20 cellular contexts compared by ENCODE assay signal in genomic region chr21:44887126-44887806, GRCh38. TPM values are rescaled to one million over a fixed set of nuclear protein-coding genes. Genes with fewer than 3 reads are reported as not detected.
DNase-seq lines count a peak whose midpoint lies in the region; ATAC-seq, FAIRE-seq and TF ChIP-seq lines count a peak whose summit lies in the region.
"Had no signal": no experiment of that assay in that cellular context is flagged by ENCODE, and none has a peak within 500 bp of the region (broad histone marks: within the 10 kb centered on the region; RNA-seq: fewer than 3 reads in every experiment).

No MANE protein-coding gene starts in this region.

- 85 to 96% (median 90%) methylated on average over 11 of the region's 11 CpGs for WGBS in heart left ventricle, 4 donors

- H3K36me3 ChIP-seq in heart left ventricle (peaks cover 0 to 63% (median 0%) of the 10 kb centered on the region in 9 donors), right atrium auricular region (no peaks in the 10 kb centered on the region), bronchial epithelial cell (ENCODE audit: control insufficient read depth, insufficient read depth, low read length) (no peaks in the 10 kb centered on the region)

- TF ChIP-seq CTCF in heart left ventricle (IDR thresholded peaks at IDR 0.05) (no peak), right atrium auricular region (IDR thresholded peaks at IDR 0.05) (no peak), bronchial epithelial cell (IDR thresholded peaks at IDR 0.05; ENCODE audit: insufficient read depth, low read length, severe bottlenecking) (no peak), natural killer cell (IDR thresholded peaks at IDR 0.05) (no peak)

- no peaks in the 10 kb centered on the region for H3K27me3 ChIP-seq in heart left ventricle
- no peaks in the 10 kb centered on the region for H3K27me3 ChIP-seq in right atrium auricular region
- H3K27me3 ChIP-seq in bronchial epithelial cell (ENCODE audit: control insufficient read depth, insufficient read depth, low read length) = peaks cover 2% of the 10 kb centered on the region

- H3K9me3 ChIP-seq in heart left ventricle (no peaks in the 10 kb centered on the region), right atrium auricular region (no peaks in the 10 kb centered on the region)
- H3K9me3 ChIP-seq: A549 had no signal

- peaks cover 13 to 42% of the 10 kb centered on the region in 2 donors for H3K4me1 Mint-ChIP-seq in natural killer cell

- H3K9me3 Mint-ChIP-seq in natural killer cell = no peaks in the 10 kb centered on the region
- H3K9me3 Mint-ChIP-seq: CD4-positive, alpha-beta memory T cell had no signal

- H3K4me1 ChIP-seq in heart left ventricle = peaks cover 0 to 14% (median 0%) of the 10 kb centered on the region in 12 donors
- no peaks in the 10 kb centered on the region for H3K4me1 ChIP-seq in right atrium auricular region
- H3K4me1 ChIP-seq: A549 had no signal

- peak overlapping the region; percentile 64 to 73 for H3K27ac Mint-ChIP-seq in natural killer cell

- ATAC-seq in heart left ventricle (no peak), natural killer cell (no peak), HG03095 (IDR thresholded peaks at IDR 0.05; ENCODE audit: unreplicated experiment) (no peak), SK-N-SH treated with all-trans-retinoic acid at 6 μM for 48 hours (no peak), GM18520 (IDR thresholded peaks at IDR 0.05; ENCODE audit: unreplicated experiment) (no peak)
- ATAC-seq: A549 had no signal

- no peaks in the 10 kb centered on the region for H3K36me3 Mint-ChIP-seq in natural killer cell

- no peaks in the 10 kb centered on the region for H3K27me3 Mint-ChIP-seq in natural killer cell (ENCODE audit: low read depth in 2 of 2)
- H3K27me3 Mint-ChIP-seq: CD4-positive, alpha-beta memory T cell had no signal

- H3K4me3 ChIP-seq in heart left ventricle (no peak overlapping the region), right atrium auricular region (no peak overlapping the region), bronchial epithelial cell (ENCODE audit: low read depth, low read length) (no peak overlapping the region)
- H3K4me3 ChIP-seq: A549 had no signal

- no peak overlapping the region for H3K27ac ChIP-seq in heart left ventricle
- H3K27ac ChIP-seq in right atrium auricular region = no peak overlapping the region
- H3K27ac ChIP-seq: A549, HL-60 had no signal

- intact Hi-C loops in heart left ventricle (cut with DNase I) (no loop called here), natural killer cell (cut with micrococcal nuclease) (no loop called here)

- DNase-seq in heart left ventricle = peak in 3 of 5 donors; percentile 10 to 44 (median 17)
- no peak for DNase-seq in right atrium auricular region (ENCODE audit: low spot score)
- no peak for DNase-seq in bronchial epithelial cell (ENCODE audit: low read depth)
- no peak for DNase-seq in natural killer cell
- DNase-seq: CD4-positive, alpha-beta memory T cell; DMS79 treated with DMSO at 0.1 percent for 48 hours; KG1; NCI-H1105; NCI-H1694 treated with DMSO at 0.1 percent for 48 hours; NCI-H345; NCI-H526 treated with DMSO at 0.1 percent for 48 hours; NK-92 treated with Interleukin-12 subunit alpha and Interleukin-12 subunit beta, amount 100 ng/mL, for 24 hours; OCI-M1 had no signal

- FAIRE-seq in bronchial epithelial cell (lab: Jason Lieb, UNC) = peak; percentile 13
- FAIRE-seq: A549, G401.6, GM12892 had no signal

- no peak overlapping the region for H3K4me3 Mint-ChIP-seq in natural killer cell
- H3K4me3 Mint-ChIP-seq: CD4-positive, alpha-beta memory T cell had no signal

- TF ChIP-seq POLR2A in heart left ventricle (IDR thresholded peaks at IDR 0.05) = no peak

TF ChIP-seq in SK-N-SH treated with all-trans-retinoic acid at 6 μM for 48 hours, 23 proteins besides CTCF, POLR2A, EP300 and RAD21:
- TF ChIP-seq CSRNP3 (CRISPR knock-in tag; IDR thresholded peaks at IDR 0.05) (no peak), ZNF70 (CRISPR knock-in tag; IDR thresholded peaks at IDR 0.05) (no peak), BACH2 (CRISPR knock-in tag; IDR thresholded peaks at IDR 0.05; ENCODE audit: borderline replicate concordance) (no peak)

RNA-seq across cellular contexts. Expression of gene PTTG1IP, which starts 13.8 kb away (rescaled TPM):
- total RNA-seq in heart left ventricle (100 to 1,000 TPM; 134 to 319 (median 172) TPM), right atrium auricular region (100 to 1,000 TPM; 284 to 303 TPM), bronchial epithelial cell (107 and 124 TPM in 2 replicates), natural killer cell (100 to 1,000 TPM in 2 of 3 donors, 10 to 100 TPM in 1; 96.8 to 144 (median 126) TPM)
- 100 to 1,000 TPM; 126 to 253 TPM for polyA plus RNA-seq in heart left ventricle

RNA-seq across cellular contexts. Expression of gene ITGB2, which starts 33.4 kb away (rescaled TPM):
- total RNA-seq in heart left ventricle (100 to 1,000 TPM in 2 of 9 donors, 10 to 100 TPM in 5, 1 to 10 TPM in 2; 7.4 to 253 (median 27.7) TPM), right atrium auricular region (10 to 100 TPM; 16.7 to 63.6 TPM), bronchial epithelial cell (0.26 and 1.1 TPM in 2 replicates), natural killer cell (1,000 to 10,000 TPM; 1,223 to 1,393 (median 1,250) TPM)
- polyA plus RNA-seq in heart left ventricle = 10 to 100 TPM in 1 of 2 donors, 1 to 10 TPM in 1; 6.1 to 12.3 TPM

RNA-seq across cellular contexts. Expression of gene SLX9, which starts 52.6 kb away (rescaled TPM):
- 10 to 100 TPM; 38.5 to 53.1 (median 47.1) TPM for total RNA-seq in heart left ventricle
- polyA plus RNA-seq in heart left ventricle = 10 to 100 TPM; 63.8 to 77.8 TPM
- total RNA-seq in right atrium auricular region = 10 to 100 TPM; 15.9 to 18.8 TPM
- 32.0 and 34.0 TPM in 2 replicates for total RNA-seq in bronchial epithelial cell
- total RNA-seq in natural killer cell = 10 to 100 TPM; 12.8 to 22.9 (median 20.0) TPM

Comparison
In these comparisons a context has a peak if more than half of its experiments do, and no peak if none do; other contexts are left out.
1. DNase-seq: peak in heart left ventricle (3 of 5); none in right atrium auricular region (single experiment), bronchial epithelial cell (single experiment) and natural killer cell (single experiment).
2. RNA of gene ITGB2, which starts 33.4 kb away (total RNA-seq): 1,223 to 1,393 TPM in natural killer cell; 16.7 to 63.6 TPM in right atrium auricular region, 7.4 to 253 TPM in heart left ventricle and 0.26 to 1.1 TPM in bronchial epithelial cell; every median in the first group is over 4 times any median in the second.